Comparison of ENCODE assay signal across 13 cellular contexts in the genomic region with DNA sequence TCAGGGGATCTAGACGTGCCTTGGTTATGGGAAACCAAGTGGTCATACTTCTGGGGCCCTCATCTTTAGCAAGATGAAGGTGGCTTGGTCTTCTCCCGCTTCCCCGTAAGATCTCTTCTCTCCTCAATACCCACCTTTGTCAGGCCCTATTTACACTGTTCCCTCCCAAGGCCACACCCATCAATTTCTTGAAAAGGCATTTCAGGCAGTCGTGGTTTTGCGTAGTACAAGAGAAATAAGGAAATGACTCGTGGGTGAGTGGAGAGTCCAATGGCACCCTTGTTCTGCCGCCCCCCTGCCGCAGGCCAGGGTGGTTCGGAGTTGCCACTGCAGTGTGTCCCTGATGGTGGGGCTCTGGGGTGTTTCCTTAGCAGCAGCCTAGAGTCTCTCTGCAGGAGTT. TPM values are rescaled to one million over a fixed set of nuclear protein-coding genes. Genes with fewer than 3 reads are reported as not detected.
A peak's percentile ranks its signal among the peaks of the same experiment; 100 is the strongest.
DNase-seq lines count a peak whose midpoint lies in the region; ATAC-seq and TF ChIP-seq lines count a peak whose summit lies in the region.
"Had no signal": no experiment of that assay in that cellular context is flagged by ENCODE, and none has a peak within 500 bp of the region (broad histone marks: within the 10 kb centered on the region; RNA-seq: fewer than 3 reads in every experiment).

No MANE protein-coding gene starts in this region.

- H3K14ac ChIP-seq in mesenchymal stem cell (ENCODE audit: low read length in 2 of 2): no peak overlapping the region

- H3K4me3 ChIP-seq in mesenchymal stem cell (ENCODE audit: insufficient read depth in 1 of 2, low read depth in 1 of 2, low read length in 2 of 2): peak overlapping the region in 1 of 2 experiments; percentile 11
- H3K4me3 ChIP-seq: thoracic aorta had no signal

- no peak for ATAC-seq in HG03108 (IDR thresholded peaks at IDR 0.05; ENCODE audit: unreplicated experiment)

- H3K4me2 ChIP-seq in mesenchymal stem cell (ENCODE audit: low read length, poor library complexity, severe bottlenecking): no peak overlapping the region

- no peaks in the 10 kb centered on the region for H3K36me3 ChIP-seq in mesenchymal stem cell (ENCODE audit: control insufficient read depth in 1 of 2, insufficient read depth in 2 of 2, low read depth in 1 of 2, low read length in 2 of 2)
- H3K36me3 ChIP-seq: neutrophil, thoracic aorta had no signal

- no peak overlapping the region for H2BK5ac ChIP-seq in mesenchymal stem cell (ENCODE audit: low read depth, low read length, poor library complexity, severe bottlenecking)

- peak overlapping the region; percentile 86; the same call in 1 of the 2 replicates for H3K27ac ChIP-seq in C4-2B
- no peak overlapping the region for H3K27ac ChIP-seq in mesenchymal stem cell (ENCODE audit: low read length, poor library complexity, severe bottlenecking)
- H3K27ac ChIP-seq: neutrophil had no signal

- peak overlapping the region; percentile 56 for H4K91ac ChIP-seq in mesenchymal stem cell (ENCODE audit: low read length)

- peak overlapping the region; percentile 2 for H2AFZ ChIP-seq in mesenchymal stem cell (ENCODE audit: low read depth, low read length)

- H3K9me3 ChIP-seq in mesenchymal stem cell (ENCODE audit: control insufficient read depth, low read length): no peaks in the 10 kb centered on the region
- H3K9me3 ChIP-seq: neutrophil, thoracic aorta had no signal

- 47% methylated on average over 9 of the region's 9 CpGs for WGBS in mesenchymal stem cell

- peak overlapping the region; percentile 49 for H2AK5ac ChIP-seq in mesenchymal stem cell (ENCODE audit: low read length, severe bottlenecking)

- H3K79me1 ChIP-seq in mesenchymal stem cell (replicated peaks; ENCODE audit: low read length, poor library complexity, severe bottlenecking): no peaks in the 10 kb centered on the region

- H3K9ac ChIP-seq in mesenchymal stem cell (ENCODE audit: low read length): no peak overlapping the region

- H3K23ac ChIP-seq in mesenchymal stem cell (ENCODE audit: low read length in 2 of 2): no peak overlapping the region

- no peak for TF ChIP-seq CTCF in C4-2B (conservative IDR thresholded peaks at IDR 0.05)

- H2BK12ac ChIP-seq in mesenchymal stem cell (ENCODE audit: low read length in 2 of 2): peak overlapping the region; percentile 82 to 86

- no peaks in the 10 kb centered on the region for H3K27me3 ChIP-seq in mesenchymal stem cell (ENCODE audit: control insufficient read depth in 1 of 2, insufficient read depth in 1 of 2, low read length in 2 of 2)
- H3K27me3 ChIP-seq: neutrophil had no signal

- peak overlapping the region; percentile 26 for H2BK15ac ChIP-seq in mesenchymal stem cell (ENCODE audit: low read depth, poor library complexity, severe bottlenecking)

- H3K4me1 ChIP-seq in mesenchymal stem cell (ENCODE audit: control insufficient read depth, insufficient read depth, low read depth, low read length): peaks cover 19% of the 10 kb centered on the region

- DNase-seq in LoVo (ENCODE audit: low spot score): peak; percentile 93
- DNase-seq in amniotic epithelial cell (ENCODE audit: low read depth): peak; percentile 41
- DNase-seq in mesenchymal stem cell: no peak
- DNase-seq in activated naive CD4-positive, alpha-beta T cell (lab: John Stamatoyannopoulos, UW): no peak
- no peak for DNase-seq in posterior vena cava (ENCODE audit: low spot score)
- DNase-seq in NCI-H1417 treated with DMSO at 0.1 percent for 48 hours (lab: John Stamatoyannopoulos, UW): no peak
- DNase-seq: NCI-H526; stimulated activated CD4-positive, alpha-beta T cell treated with anti-CD3 and anti-CD28 coated beads, Interleukin-4, amount 100 ng/mL, for 24 hours had no signal

- peak overlapping the region; percentile 58 to 63 for H3K18ac ChIP-seq in mesenchymal stem cell (ENCODE audit: low read depth in 1 of 2, low read length in 2 of 2)

- peak overlapping the region; percentile 21 for H2BK120ac ChIP-seq in mesenchymal stem cell (ENCODE audit: low read depth, low read length)

- peak overlapping the region in 1 of 2 experiments; percentile 24 for H3K4ac ChIP-seq in mesenchymal stem cell (ENCODE audit: low read depth in 1 of 2, low read length in 2 of 2)

- peak overlapping the region; percentile 88 for H4K8ac ChIP-seq in mesenchymal stem cell (ENCODE audit: low read length)

- intact Hi-C loops in posterior vena cava (cut with DNase I): no loop called here

RNA-seq across cellular contexts. Expression of gene GPRC5A, which starts 9.9 kb away (rescaled TPM):
- polyA plus RNA-seq in mesenchymal stem cell (2013, experiment 1 of 2): 18.3 TPM
- polyA plus RNA-seq in mesenchymal stem cell (2013, experiment 2 of 2): 18.0 TPM
- total RNA-seq in posterior vena cava: 10 to 100 TPM; 16.2 to 23.4 TPM
- total RNA-seq: activated T-helper 1 cell treated with anti-CD3 and anti-CD28 coated beads, Interleukin-12 subunit alpha, Interleukin-12 subunit beta, Interleukin-2, Interleukin-4 antibody, amounts not matched to agents 30 ng/mL and 10 ng/mL and 1 ng/mL, durations not matched to agents 14 hours and 24 hours and 36 hours had no signal

Comparison
In these comparisons a context has a peak if more than half of its experiments do, and no peak if none do; other contexts are left out.
1. DNase-seq: peak in LoVo (single experiment) and amniotic epithelial cell (single experiment); none in mesenchymal stem cell (single experiment), activated naive CD4-positive, alpha-beta T cell (0 of 4), posterior vena cava (single experiment) and NCI-H1417 treated with DMSO at 0.1 percent for 48 hours (single experiment).